1 cellular context compared by ENCODE assay signal in the genomic region with DNA sequence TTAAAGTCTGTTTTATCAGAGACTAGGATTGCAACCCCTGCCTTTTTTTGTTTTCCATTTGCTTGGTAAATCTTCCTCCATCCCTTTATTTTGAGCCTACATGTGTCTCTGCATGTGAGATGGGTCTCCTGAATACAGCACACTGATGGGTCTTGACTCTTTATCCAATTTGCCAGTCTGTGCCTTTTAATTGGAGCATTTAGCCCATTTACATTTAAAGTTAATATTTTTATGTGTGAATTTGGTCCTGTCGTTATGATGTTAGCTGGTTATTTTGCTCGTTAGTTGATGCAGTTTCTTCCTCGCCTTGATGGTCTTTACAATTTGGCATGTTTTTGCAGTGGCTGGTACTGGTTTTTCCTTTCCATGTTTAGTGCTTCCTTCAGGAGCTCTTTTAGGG. TPM values are rescaled to one million over a fixed set of nuclear protein-coding genes. Genes with fewer than 3 reads are reported as not detected.
DNase-seq lines count a peak whose midpoint lies in the region; ATAC-seq, FAIRE-seq and TF ChIP-seq lines count a peak whose summit lies in the region.
"Not testable (repeated sequence)": the region's sequence is repeated elsewhere in the genome, so short reads cannot be mapped to it uniquely, and the experiment has no call there.

No MANE protein-coding gene starts in this region.

- not testable (repeated sequence) for BruUV-seq in K562 (replicated peaks; lab: Mats Ljungman, UMichigan)

- TF ChIP-seq RAD21 in K562 (CRISPR knock-in tag; conservative IDR thresholded peaks at IDR 0.05 in 1 of 2, IDR thresholded peaks at IDR 0.05 in 1 of 2): not testable (repeated sequence)

- ATAC-seq in K562: not testable (repeated sequence)

- POLR2A ChIA-PET in K562 (lab: Yijun Ruan, JAX): not testable (repeated sequence)

- not testable (repeated sequence) for H3K4me1 ChIP-seq in K562 (replicated peaks in 1 of 2; ENCODE audit: control insufficient read depth in 2 of 2, insufficient read depth in 2 of 2, low read length in 2 of 2)

- not testable (repeated sequence) for H3K9me1 ChIP-seq in K562 (ENCODE audit: control insufficient read depth, insufficient read depth, low read length)

- CTCF ChIA-PET in K562 (lab: Yijun Ruan, JAX; ENCODE audit: low intra/inter-chr PET ratio): not testable (repeated sequence)

- not testable (repeated sequence) for H3K27me3 ChIP-seq in K562 (ENCODE audit: control insufficient read depth in 2 of 2, insufficient read depth in 2 of 2, low read length in 2 of 2)

- not testable (repeated sequence) for H3K36me3 ChIP-seq in K562 (ENCODE audit: control insufficient read depth, insufficient read depth, low read length)

- H3K9me3 ChIP-seq in K562 (replicated peaks; ENCODE audit: control insufficient read depth, insufficient read depth, low read depth, low read length): not testable (repeated sequence)

- not testable (repeated sequence) for H2AFZ ChIP-seq in K562 (ENCODE audit: low read depth, low read length)

- not testable (repeated sequence) for H3K4me3 ChIP-seq in K562

- H4K20me1 ChIP-seq in K562 (replicated peaks; ENCODE audit: control insufficient read depth, insufficient read depth, low read length): not testable (repeated sequence)

- TF ChIP-seq EP300 in K562 (IDR thresholded peaks at IDR 0.05; ENCODE audit: low read length): not testable (repeated sequence)

- 0% methylated on average over 3 of the region's 3 CpGs for WGBS in K562 (ENCODE audit: insufficient coverage, low coverage, missing lambda C conversion rate)

- not testable (repeated sequence) for TF ChIP-seq CTCF in K562 (IDR thresholded peaks at IDR 0.05 in 2 of 3, conservative IDR thresholded peaks at IDR 0.05 in 1 of 3; ENCODE audit: insufficient read depth in 2 of 3, low read depth in 1 of 3, low read length in 3 of 3)

- in situ Hi-C loops in K562 (cut with MboI): not testable (repeated sequence)

- H3K9ac ChIP-seq in K562 (ENCODE audit: insufficient read depth in 1 of 2, low read depth in 2 of 2, low read length in 2 of 2): not testable (repeated sequence)

- H3K27ac ChIP-seq in K562 (ENCODE audit: extremely low read depth, low read depth, low read length): not testable (repeated sequence)

- FAIRE-seq in K562 (lab: Jason Lieb, UNC): not testable (repeated sequence)

- intact Hi-C loops in K562 (cut with micrococcal nuclease): not testable (repeated sequence)

- not testable (repeated sequence) for TF ChIP-seq POLR2A in K562 (conservative IDR thresholded peaks at IDR 0.05)

- DNase-seq in K562 (ENCODE audit: extremely low read depth in 1 of 4, low spot score in 3 of 4): not testable (repeated sequence)

- not testable (repeated sequence) for H3K79me2 ChIP-seq in K562 (ENCODE audit: control insufficient read depth, insufficient read depth, low read length)

- H3K4me2 ChIP-seq in K562 (ENCODE audit: insufficient read depth, low read length): not testable (repeated sequence)

TF ChIP-seq in K562, 482 proteins besides CTCF, POLR2A, EP300 and RAD21:
- TF ChIP-seq ZNF507 (tag; conservative IDR thresholded peaks at IDR 0.05) (peak; percentile 94), ZNF354B (CRISPR knock-in tag; IDR thresholded peaks at IDR 0.05) (0 out of 2 replicates have a peak, but pooled peaks have one; percentile 38)

RNA-seq across cellular contexts. Expression of a gene that starts 41.6 kb away (rescaled TPM):
- total RNA-seq in K562 (2011; cell fraction: chromatin; rRNA removed; ENCODE audit: low replicate concordance): 48.0 and 242 TPM in 2 replicates
- 14.3 and 23.7 TPM in 2 replicates for total RNA-seq in K562 (2011; cell fraction: nucleolus; rRNA removed)
- 50.6 and 76.4 TPM in 2 replicates for total RNA-seq in K562 (2011; cell fraction: nucleoplasm; rRNA removed)
- total RNA-seq in K562 (2014; rRNA removed): 31.2 and 33.0 TPM in 2 replicates
- total RNA-seq in K562 (2014; rRNA removed; fragmentation: Illumina TruSeq; extraction: Trizol): 63.6 and 80.0 TPM in 2 replicates
- total RNA-seq in K562 (2015; rRNA removed; fragmentation: Illumina TruSeq; extraction: Trizol): 46.8 and 52.6 TPM in 2 replicates
- total RNA-seq in K562 (2021): 62.0 and 63.5 TPM in 2 replicates
- polyA plus RNA-seq in K562 (2011; rRNA removed): 73.5 and 88.2 TPM in 2 replicates
- polyA plus RNA-seq in K562 (2011; cell fraction: cytosol; rRNA removed): 24.8 and 32.3 TPM in 2 replicates
- polyA plus RNA-seq in K562 (2011; cell fraction: nucleus; rRNA removed): 51.1 and 85.3 TPM in 2 replicates
- 35.4 and 39.3 TPM in 2 replicates for polyA plus RNA-seq in K562 (2012)
- 61.7 and 67.6 TPM in 2 replicates for polyA plus RNA-seq in K562 (2014; fragmentation: Illumina TruSeq; extraction: Trizol)
- 10 to 100 TPM; 17.7 to 23.3 TPM for polyA plus RNA-seq in K562 (2014; fragmentation: Nextera tagmentation; extraction: Ambion mirVana)
- polyA plus RNA-seq in K562 (2014; rRNA removed): 42.2 and 43.6 TPM in 2 replicates
- polyA minus RNA-seq in K562 (2011; rRNA and poly(A)+ RNA removed): 169 and 188 TPM in 2 replicates
- 38.2 and 48.4 TPM in 2 replicates for polyA minus RNA-seq in K562 (2011; cell fraction: cytosol; rRNA and poly(A)+ RNA removed)
- polyA minus RNA-seq in K562 (2011; cell fraction: nucleus; rRNA and poly(A)+ RNA removed): 47.4 and 115 TPM in 2 replicates
